8 cellular contexts compared by ENCODE assay signal in genomic region chr22:41686890-41687289, GRCh38. TPM values are rescaled to one million over a fixed set of nuclear protein-coding genes. Genes with fewer than 3 reads are reported as not detected.
DNase-seq lines count a peak whose midpoint lies in the region; ATAC-seq, FAIRE-seq and TF ChIP-seq lines count a peak whose summit lies in the region.
"Not testable (repeated sequence)": the region's sequence is repeated elsewhere in the genome, so short reads cannot be mapped to it uniquely, and the experiment has no call there.

No MANE protein-coding gene starts in this region.

- in situ Hi-C loops in mammary epithelial cell (cut with MboI; ENCODE audit: low sequenced_read_pairs in 2 of 2); HepG2 (cut with HindIII; ENCODE audit: extremely low pct_ligation_motif_present, low pct_unique_long_range_greater_than_20kb): not testable (repeated sequence)

- not testable (repeated sequence) for H2AFZ ChIP-seq in Karpas-422 (ENCODE audit: low read length); mammary epithelial cell (ENCODE audit: low read depth, low read length); HepG2 (ENCODE audit: low read length)

- H4K20me1 ChIP-seq in Karpas-422 (ENCODE audit: insufficient read depth, low read depth, low read length), result peaks cover 23% of the 10 kb centered on the region
- not testable (repeated sequence) for H4K20me1 ChIP-seq in mammary epithelial cell (ENCODE audit: insufficient read depth, low read length); HepG2 (ENCODE audit: insufficient read depth, low read length)

- H3K36me3 Mint-ChIP-seq in T-helper 1 cell treated with Interleukin-12 subunit alpha and Interleukin-12 subunit beta and Interleukin-4 antibody, amounts not matched to agents 30 μg/mL and 1 μg/mL, for 36 hours (ENCODE audit: low read depth), result not testable (repeated sequence)
- peaks cover 22% of the 10 kb centered on the region for H3K36me3 Mint-ChIP-seq in activated T-helper 1 cell treated with anti-CD3 and anti-CD28 coated beads, Interleukin-12 subunit alpha, Interleukin-12 subunit beta, Interleukin-2, Interleukin-4 antibody, amounts not matched to agents 30 ng/mL and 10 ng/mL and 1 ng/mL, durations not matched to agents 14 hours and 24 hours and 36 hours (ENCODE audit: low read depth)

- intact Hi-C loops in activated T-helper 1 cell treated with anti-CD3 and anti-CD28 coated beads, Interleukin-12 subunit alpha, Interleukin-12 subunit beta, Interleukin-2, Interleukin-4 antibody, amounts not matched to agents 30 ng/mL and 10 ng/mL and 1 ng/mL, durations not matched to agents 14 hours and 24 hours and 36 hours (cut with micrococcal nuclease), result loop anchor here (5.0 to 10.0 kb wide), 3 partner anchors 305 to 832 kb away; partner anchors contain the start of genes NAGA, PHETA2, SMDT1 and ST13
- intact Hi-C loops in mammary epithelial cell (cut with micrococcal nuclease); HepG2 (cut with micrococcal nuclease; ENCODE audit: unreplicated experiment); psoas muscle (cut with DNase I): not testable (repeated sequence)

- not testable (repeated sequence) for H3K27ac ChIP-seq in A549; mammary epithelial cell (ENCODE audit: insufficient read depth, low read depth, low read length); psoas muscle
- H3K27ac ChIP-seq in Karpas-422 (ENCODE audit: low read length) (peak overlapping the region; percentile 79), HepG2 (ENCODE audit: extremely low read length, insufficient read depth, low read length) (peak overlapping the region; percentile 93)

- TF ChIP-seq CTCF in A549 (IDR thresholded peaks at IDR 0.05); GM06990 (IDR thresholded peaks at IDR 0.05; ENCODE audit: insufficient read depth, low read length, poor library complexity, severe bottlenecking); mammary epithelial cell (conservative IDR thresholded peaks at IDR 0.05 in 1 of 2, IDR thresholded peaks at IDR 0.05 in 1 of 2; ENCODE audit: extremely low read depth in 1 of 2, insufficient read depth in 1 of 2, low read depth in 1 of 2, low read length in 2 of 2); HepG2 (CRISPR knock-in tag; IDR thresholded peaks at IDR 0.05); psoas muscle (IDR thresholded peaks at IDR 0.05): not testable (repeated sequence)

- H3K4me1 Mint-ChIP-seq in T-helper 1 cell treated with Interleukin-12 subunit alpha and Interleukin-12 subunit beta and Interleukin-4 antibody, amounts not matched to agents 30 μg/mL and 1 μg/mL, for 36 hours (ENCODE audit: low read depth), result peaks cover 24% of the 10 kb centered on the region
- peaks cover 22% of the 10 kb centered on the region for H3K4me1 Mint-ChIP-seq in activated T-helper 1 cell treated with anti-CD3 and anti-CD28 coated beads, Interleukin-12 subunit alpha, Interleukin-12 subunit beta, Interleukin-2, Interleukin-4 antibody, amounts not matched to agents 30 ng/mL and 10 ng/mL and 1 ng/mL, durations not matched to agents 14 hours and 24 hours and 36 hours (ENCODE audit: low read depth)

- not testable (repeated sequence) for H3K36me3 ChIP-seq in GM06990 (ENCODE audit: control insufficient read depth, insufficient read depth, low read length); Karpas-422 (ENCODE audit: insufficient read depth, low read length); mammary epithelial cell (ENCODE audit: insufficient read depth, low read length); HepG2 (replicated peaks in 1 of 2; ENCODE audit: control insufficient read depth in 1 of 2, insufficient read depth in 2 of 2, low read length in 2 of 2); psoas muscle (ENCODE audit: insufficient read depth in 1 of 2, low read depth in 1 of 2)

- 85% methylated on average over 11 of the region's 11 CpGs for WGBS in A549 (ENCODE audit: missing lambda C conversion rate)
- WGBS in mammary epithelial cell (ENCODE audit: low coverage, missing lambda C conversion rate), result 90% methylated on average over 10 of the region's 11 CpGs
- WGBS in HepG2 (ENCODE audit: low lambda C conversion rate), result 63% methylated on average over 11 of the region's 11 CpGs
- WGBS in psoas muscle, 3 donors, result 94 to 95% (median 95%) methylated on average over 11 of the region's 11 CpGs

- TF ChIP-seq EP300 in A549 (IDR thresholded peaks at IDR 0.05); HepG2 (IDR thresholded peaks at IDR 0.05; ENCODE audit: low read depth in 2 of 2, low read length in 2 of 2); HepG2 (CRISPR knock-in tag; IDR thresholded peaks at IDR 0.05; ENCODE audit: borderline replicate concordance): not testable (repeated sequence)

- dilution Hi-C loops in mammary epithelial cell (cut with HindIII; ENCODE audit: low sequenced_read_pairs), result not testable (repeated sequence)

- not testable (repeated sequence) for FAIRE-seq in A549 (lab: Jason Lieb, UNC); HepG2 (lab: Jason Lieb, UNC)

- ATAC-seq in A549, HepG2, psoas muscle: not testable (repeated sequence)

- H3K9me2 ChIP-seq in Karpas-422 (replicated peaks; ENCODE audit: insufficient read depth, low read length), result not testable (repeated sequence)

- BruUV-seq in mammary epithelial cell (replicated peaks; lab: Mats Ljungman, UMichigan); HepG2 (replicated peaks; lab: Mats Ljungman, UMichigan): not testable (repeated sequence)

- not testable (repeated sequence) for TF ChIP-seq POLR2A in A549 (IDR thresholded peaks at IDR 0.05; ENCODE audit: low read length); HepG2 (IDR thresholded peaks at IDR 0.05; ENCODE audit: insufficient read depth in 1 of 2, low read depth in 2 of 2, low read length in 2 of 2)

- H3K4me3 ChIP-seq in A549 (peak overlapping the region; percentile 84; the same call in 1 of the 3 replicates), GM06990 (replicated peaks; ENCODE audit: low read depth, low read length) (peak overlapping the region; percentile 88), Karpas-422 (ENCODE audit: low read length) (peak overlapping the region; percentile 96), mammary epithelial cell (replicated peaks in 1 of 3; ENCODE audit: insufficient read depth in 1 of 3, low read depth in 2 of 3, low read length in 3 of 3) (peak overlapping the region in 2 of 3 experiments; percentile 90 to 92), HepG2 (replicated peaks in 1 of 3; ENCODE audit: insufficient read depth in 1 of 3, low read depth in 2 of 3, low read length in 3 of 3) (peak overlapping the region; percentile 85 to 95 (median 94); a peak in 5 of 6 replicates), psoas muscle (peak overlapping the region; percentile 85)

- H3K4me2 ChIP-seq in A549 (peak overlapping the region; percentile 93), Karpas-422 (ENCODE audit: low read depth, low read length, poor library complexity, severe bottlenecking) (peak overlapping the region; percentile 78), mammary epithelial cell (ENCODE audit: insufficient read depth, low read depth, low read length) (peak overlapping the region; percentile 78), HepG2 (ENCODE audit: low read depth, low read length) (peak overlapping the region; percentile 86)

- not testable (repeated sequence) for DNase-seq in A549 (ENCODE audit: low read depth in 1 of 2, low spot score in 1 of 2); GM06990 (ENCODE audit: extremely low read depth, insufficient read length); Karpas-422; activated T-helper 1 cell treated with anti-CD3 and anti-CD28 coated beads, Interleukin-12 subunit alpha, Interleukin-12 subunit beta, Interleukin-2, Interleukin-4 antibody, amounts not matched to agents 30 ng/mL and 10 ng/mL and 1 ng/mL, durations not matched to agents 14 hours and 24 hours and 36 hours (ENCODE audit: low spot score); mammary epithelial cell; HepG2 (ENCODE audit: low spot score); psoas muscle

- not testable (repeated sequence) for H3K27me3 Mint-ChIP-seq in T-helper 1 cell treated with Interleukin-12 subunit alpha and Interleukin-12 subunit beta and Interleukin-4 antibody, amounts not matched to agents 30 μg/mL and 1 μg/mL, for 36 hours (ENCODE audit: low read depth); activated T-helper 1 cell treated with anti-CD3 and anti-CD28 coated beads, Interleukin-12 subunit alpha, Interleukin-12 subunit beta, Interleukin-2, Interleukin-4 antibody, amounts not matched to agents 30 ng/mL and 10 ng/mL and 1 ng/mL, durations not matched to agents 14 hours and 24 hours and 36 hours (ENCODE audit: insufficient read depth)

- H3K79me2 ChIP-seq in Karpas-422 (ENCODE audit: low read length) (peaks cover 71% of the 10 kb centered on the region), mammary epithelial cell (ENCODE audit: insufficient read depth, low read length) (peaks cover 69% of the 10 kb centered on the region), HepG2 (ENCODE audit: insufficient read depth, low read length) (peaks cover 64% of the 10 kb centered on the region)

- peak overlapping the region; percentile 95 for H3K9ac ChIP-seq in Karpas-422 (ENCODE audit: low read length)
- H3K9ac ChIP-seq in mammary epithelial cell (ENCODE audit: insufficient read depth, low read length), result not testable (repeated sequence)
- H3K9ac ChIP-seq in HepG2 (ENCODE audit: insufficient read depth, low read depth, low read length), result peak overlapping the region; percentile 90; the same call in 1 of the 2 replicates

- not testable (repeated sequence) for H3K27me3 ChIP-seq in GM06990 (replicated peaks; ENCODE audit: control insufficient read depth, insufficient read depth, low read length); Karpas-422 (ENCODE audit: low read length); mammary epithelial cell (ENCODE audit: insufficient read depth, low read length); HepG2 (ENCODE audit: control insufficient read depth in 1 of 2, insufficient read depth in 2 of 2, low read length in 2 of 2); psoas muscle (ENCODE audit: insufficient read depth in 3 of 3, low read length in 2 of 3)

- H3K9me3 ChIP-seq in A549; Karpas-422 (ENCODE audit: low read length); mammary epithelial cell (replicated peaks; ENCODE audit: insufficient read depth, low read length); HepG2 (ENCODE audit: low read length); psoas muscle: not testable (repeated sequence)

- not testable (repeated sequence) for H3K9me3 Mint-ChIP-seq in T-helper 1 cell treated with Interleukin-12 subunit alpha and Interleukin-12 subunit beta and Interleukin-4 antibody, amounts not matched to agents 30 μg/mL and 1 μg/mL, for 36 hours; activated T-helper 1 cell treated with anti-CD3 and anti-CD28 coated beads, Interleukin-12 subunit alpha, Interleukin-12 subunit beta, Interleukin-2, Interleukin-4 antibody, amounts not matched to agents 30 ng/mL and 10 ng/mL and 1 ng/mL, durations not matched to agents 14 hours and 24 hours and 36 hours

- H3K4me1 ChIP-seq in A549; mammary epithelial cell (ENCODE audit: insufficient read depth, low read length); psoas muscle: not testable (repeated sequence)
- peaks cover 40% of the 10 kb centered on the region for H3K4me1 ChIP-seq in Karpas-422 (ENCODE audit: low read length)
- peaks cover 37% of the 10 kb centered on the region for H3K4me1 ChIP-seq in HepG2 (ENCODE audit: insufficient read depth, low read length)

- not testable (repeated sequence) for TF ChIP-seq RAD21 in A549 (conservative IDR thresholded peaks at IDR 0.05 in 1 of 2, IDR thresholded peaks at IDR 0.05 in 1 of 2); HepG2 (CRISPR knock-in tag; IDR thresholded peaks at IDR 0.05)

- peak overlapping the region; percentile 93 for H3K4me3 Mint-ChIP-seq in T-helper 1 cell treated with Interleukin-12 subunit alpha and Interleukin-12 subunit beta and Interleukin-4 antibody, amounts not matched to agents 30 μg/mL and 1 μg/mL, for 36 hours
- peak overlapping the region; percentile 98 for H3K4me3 Mint-ChIP-seq in activated T-helper 1 cell treated with anti-CD3 and anti-CD28 coated beads, Interleukin-12 subunit alpha, Interleukin-12 subunit beta, Interleukin-2, Interleukin-4 antibody, amounts not matched to agents 30 ng/mL and 10 ng/mL and 1 ng/mL, durations not matched to agents 14 hours and 24 hours and 36 hours

- not testable (repeated sequence) for H3K27ac Mint-ChIP-seq in T-helper 1 cell treated with Interleukin-12 subunit alpha and Interleukin-12 subunit beta and Interleukin-4 antibody, amounts not matched to agents 30 μg/mL and 1 μg/mL, for 36 hours
- peak overlapping the region; percentile 36 for H3K27ac Mint-ChIP-seq in activated T-helper 1 cell treated with anti-CD3 and anti-CD28 coated beads, Interleukin-12 subunit alpha, Interleukin-12 subunit beta, Interleukin-2, Interleukin-4 antibody, amounts not matched to agents 30 ng/mL and 10 ng/mL and 1 ng/mL, durations not matched to agents 14 hours and 24 hours and 36 hours

- CTCF ChIA-PET in A549 (lab: Yijun Ruan, JAX), result interaction anchor here (1.0 to 5.1 kb wide), 4 partner anchors 10 to 20 kb away, joined by 3 to 33 read pairs (median 8); no protein-coding TSS in a partner anchor
- CTCF ChIA-PET in mammary epithelial cell (lab: Charles Lee; ENCODE audit: low non-redundant PET); HepG2 (lab: Yijun Ruan, JAX; ENCODE audit: low intra/inter-chr PET ratio, low total read pairs): not testable (repeated sequence)

- POLR2A ChIA-PET in A549 (lab: Yijun Ruan, JAX) (interaction anchor here (0.7 kb wide), 1 partner anchor 20 kb away, joined by 3 read pairs; no protein-coding TSS in a partner anchor), HepG2 (lab: Yijun Ruan, JAX) (interaction anchor here (2.8 kb wide), 1 partner anchor 10 kb away, joined by 29 read pairs; no protein-coding TSS in a partner anchor)

RNA-seq across cellular contexts. Expression of gene SNU13, which starts 1.8 kb away (rescaled TPM):
- polyA plus RNA-seq in A549 (2011; rRNA removed) (113 and 118 TPM in 2 replicates), A549 (2017; fragmentation: RNase III; extraction: RNeasy Plus Mini Kit Qiagen cat#74134 plus additional on column Dnase treatment) (92.2 to 102 TPM (median 94.7 TPM) in 3 replicates), mammary epithelial cell (265 TPM), HepG2 (2011; rRNA removed) (287 and 294 TPM in 2 replicates), psoas muscle (100 to 1,000 TPM; 215 to 466 (median 229) TPM)
- 288 and 346 TPM in 2 replicates for polyA plus RNA-seq in A549 (2012; cell fraction: cytosol; rRNA removed)
- polyA plus RNA-seq in A549 (2012; cell fraction: nucleus; rRNA removed), result 105 and 164 TPM in 2 replicates
- 87.3 and 123 TPM in 2 replicates for polyA minus RNA-seq in A549 (2011; rRNA and poly(A)+ RNA removed)
- total RNA-seq in Karpas-422 (2014; rRNA removed; shearing (Covaris generic); ENCODE audit: low replicate concordance), result 148 and 185 TPM in 2 replicates
- 337 and 339 TPM in 2 replicates for total RNA-seq in activated T-helper 1 cell treated with anti-CD3 and anti-CD28 coated beads, Interleukin-12 subunit alpha, Interleukin-12 subunit beta, Interleukin-2, Interleukin-4 antibody, amounts not matched to agents 30 ng/mL and 10 ng/mL and 1 ng/mL, durations not matched to agents 14 hours and 24 hours and 36 hours
- total RNA-seq in mammary epithelial cell (100 to 1,000 TPM in 1 of 2 donors, 10 to 100 TPM in 1; 73.0 to 187 TPM), HepG2 (2016; rRNA removed; fragmentation: Illumina TruSeq; extraction: Trizol) (203 and 276 TPM in 2 replicates), psoas muscle (100 to 1,000 TPM; 165 to 238 (median 183) TPM)
- 125 TPM for polyA minus RNA-seq in mammary epithelial cell
- 81.0 and 91.5 TPM in 2 replicates for total RNA-seq in HepG2 (2016; cell fraction: cytosol; rRNA removed; fragmentation: Illumina TruSeq; extraction: Trizol; ENCODE audit: low read depth)
- 199 and 275 TPM in 2 replicates for total RNA-seq in HepG2 (2016; cell fraction: insoluble cytoplasmic fraction; rRNA removed; fragmentation: Illumina TruSeq; extraction: Trizol)
- total RNA-seq in HepG2 (2016; cell fraction: membrane; rRNA removed; fragmentation: Illumina TruSeq; extraction: Trizol), result 122 and 129 TPM in 2 replicates
- total RNA-seq in HepG2 (2016; cell fraction: nucleus; rRNA removed; fragmentation: Illumina TruSeq; extraction: Trizol), result 62.6 and 67.0 TPM in 2 replicates
- polyA plus RNA-seq in HepG2 (2011; cell fraction: cytosol; rRNA removed), result 300 and 301 TPM in 2 replicates
- polyA plus RNA-seq in HepG2 (2011; cell fraction: nucleus; rRNA removed), result 84.3 and 96.7 TPM in 2 replicates
- polyA plus RNA-seq in HepG2 (2012), result 185 and 224 TPM in 2 replicates
- 108 and 124 TPM in 2 replicates for polyA plus RNA-seq in HepG2 (2016; cell fraction: cytosol; fragmentation: Illumina TruSeq; extraction: Trizol; ENCODE audit: low read depth)
- 406 and 429 TPM in 2 replicates for polyA plus RNA-seq in HepG2 (2016; cell fraction: insoluble cytoplasmic fraction; fragmentation: Illumina TruSeq; extraction: Trizol; ENCODE audit: low read depth)
- 153 and 154 TPM in 2 replicates for polyA plus RNA-seq in HepG2 (2016; cell fraction: membrane; fragmentation: Illumina TruSeq; extraction: Trizol; ENCODE audit: low read depth)
- 168 and 172 TPM in 2 replicates for polyA plus RNA-seq in HepG2 (2016; cell fraction: nucleus; fragmentation: Illumina TruSeq; extraction: Trizol; ENCODE audit: insufficient read depth, low read depth)
- 181 and 279 TPM in 2 replicates for polyA minus RNA-seq in HepG2 (2011; rRNA and poly(A)+ RNA removed; ENCODE audit: low replicate concordance)
- polyA minus RNA-seq in HepG2 (2011; cell fraction: cytosol; rRNA and poly(A)+ RNA removed), result 72.6 and 78.5 TPM in 2 replicates
- 35.0 and 35.4 TPM in 2 replicates for polyA minus RNA-seq in HepG2 (2011; cell fraction: nucleus; rRNA and poly(A)+ RNA removed)

RNA-seq across cellular contexts. Expression of gene MEI1, which starts 12.4 kb away (rescaled TPM):
- polyA plus RNA-seq in A549 (2011; rRNA removed) (0.07 and 0.12 TPM in 2 replicates), A549 (2017; fragmentation: RNase III; extraction: RNeasy Plus Mini Kit Qiagen cat#74134 plus additional on column Dnase treatment) (not detected in 3 replicates), mammary epithelial cell (0.07 TPM), HepG2 (2011; rRNA removed) (1.9 and 2.7 TPM in 2 replicates), psoas muscle (under 1 TPM in 2 of 3 donors, not detected in 1; 0.01 to 0.10 TPM)
- 0.05 TPM in 1 of 2 replicates, not detected in the other for polyA plus RNA-seq in A549 (2012; cell fraction: cytosol; rRNA removed)
- 0.17 and 0.29 TPM in 2 replicates for polyA plus RNA-seq in A549 (2012; cell fraction: nucleus; rRNA removed)
- 0.54 TPM in 1 of 2 replicates, not detected in the other for polyA minus RNA-seq in A549 (2011; rRNA and poly(A)+ RNA removed)
- total RNA-seq in Karpas-422 (2014; rRNA removed; shearing (Covaris generic); ENCODE audit: low replicate concordance), result 4.9 and 8.2 TPM in 2 replicates
- 22.3 TPM in 2 replicates for total RNA-seq in activated T-helper 1 cell treated with anti-CD3 and anti-CD28 coated beads, Interleukin-12 subunit alpha, Interleukin-12 subunit beta, Interleukin-2, Interleukin-4 antibody, amounts not matched to agents 30 ng/mL and 10 ng/mL and 1 ng/mL, durations not matched to agents 14 hours and 24 hours and 36 hours
- total RNA-seq in mammary epithelial cell (under 1 TPM in 1 of 2 donors, not detected in 1; 0.33 TPM), HepG2 (2016; rRNA removed; fragmentation: Illumina TruSeq; extraction: Trizol) (0.53 and 0.75 TPM in 2 replicates), psoas muscle (under 1 TPM in 3 of 4 donors, not detected in 1; 0.23 to 0.47 (median 0.30) TPM)
- not detected for polyA minus RNA-seq in mammary epithelial cell
- 0.44 and 0.61 TPM in 2 replicates for total RNA-seq in HepG2 (2016; cell fraction: cytosol; rRNA removed; fragmentation: Illumina TruSeq; extraction: Trizol; ENCODE audit: low read depth)
- total RNA-seq in HepG2 (2016; cell fraction: insoluble cytoplasmic fraction; rRNA removed; fragmentation: Illumina TruSeq; extraction: Trizol), result 0.89 and 1.8 TPM in 2 replicates
- 0.37 and 1.00 TPM in 2 replicates for total RNA-seq in HepG2 (2016; cell fraction: membrane; rRNA removed; fragmentation: Illumina TruSeq; extraction: Trizol)
- total RNA-seq in HepG2 (2016; cell fraction: nucleus; rRNA removed; fragmentation: Illumina TruSeq; extraction: Trizol), result 1.1 and 1.6 TPM in 2 replicates
- polyA plus RNA-seq in HepG2 (2011; cell fraction: cytosol; rRNA removed), result 2.4 and 3.3 TPM in 2 replicates
- polyA plus RNA-seq in HepG2 (2011; cell fraction: nucleus; rRNA removed), result 2.4 and 4.4 TPM in 2 replicates
- polyA plus RNA-seq in HepG2 (2012), result 0.65 and 2.0 TPM in 2 replicates
- polyA plus RNA-seq in HepG2 (2016; cell fraction: cytosol; fragmentation: Illumina TruSeq; extraction: Trizol; ENCODE audit: low read depth), result 0.29 and 0.57 TPM in 2 replicates
- 0.39 and 0.81 TPM in 2 replicates for polyA plus RNA-seq in HepG2 (2016; cell fraction: insoluble cytoplasmic fraction; fragmentation: Illumina TruSeq; extraction: Trizol; ENCODE audit: low read depth)
- polyA plus RNA-seq in HepG2 (2016; cell fraction: membrane; fragmentation: Illumina TruSeq; extraction: Trizol; ENCODE audit: low read depth), result 0.72 and 0.74 TPM in 2 replicates
- polyA plus RNA-seq in HepG2 (2016; cell fraction: nucleus; fragmentation: Illumina TruSeq; extraction: Trizol; ENCODE audit: insufficient read depth, low read depth), result 1.9 TPM in 1 of 2 replicates, not detected in the other
- polyA minus RNA-seq in HepG2 (2011; rRNA and poly(A)+ RNA removed; ENCODE audit: low replicate concordance), result 0.21 and 1.5 TPM in 2 replicates
- polyA minus RNA-seq in HepG2 (2011; cell fraction: cytosol; rRNA and poly(A)+ RNA removed), result not detected in 2 replicates
- 1.3 and 2.4 TPM in 2 replicates for polyA minus RNA-seq in HepG2 (2011; cell fraction: nucleus; rRNA and poly(A)+ RNA removed)
